12 cellular contexts compared by ENCODE assay signal in genomic region chr10:26216577-26216948, GRCh38. TPM values are rescaled to one million over a fixed set of nuclear protein-coding genes. Genes with fewer than 3 reads are reported as not detected.
DNase-seq lines count a peak whose midpoint lies in the region; ATAC-seq and TF ChIP-seq lines count a peak whose summit lies in the region.
"Had no signal": no experiment of that assay in that cellular context is flagged by ENCODE, and none has a peak within 500 bp of the region (broad histone marks: within the 10 kb centered on the region; RNA-seq: fewer than 3 reads in every experiment).

GAD2 (plus strand) TSS chr10:26216774; CDS start chr10:26216810, 36 bp downstream.

- POLR2A ChIA-PET in activated CD8-positive, alpha-beta T cell treated with anti-CD3 and anti-CD28 coated beads, Interleukin-2, amount 10 ng/mL, durations not matched to agents 7 days and 5 days (lab: Charles Lee): no interaction called here

- H3K4me1 Mint-ChIP-seq in activated naive CD4-positive, alpha-beta T cell treated with anti-CD3 and anti-CD28 coated beads for 36 hours (ENCODE audit: low read depth): peaks cover 40% of the 10 kb centered on the region
- peaks cover 35% of the 10 kb centered on the region for H3K4me1 Mint-ChIP-seq in activated CD8-positive, alpha-beta T cell treated with anti-CD3 and anti-CD28 coated beads, Interleukin-2, amount 10 ng/mL, durations not matched to agents 7 days and 5 days (ENCODE audit: low read depth)

- H3K4me3 Mint-ChIP-seq in activated naive CD4-positive, alpha-beta T cell treated with anti-CD3 and anti-CD28 coated beads for 36 hours: peak within 1 kb of the TSS; percentile 54
- peak within 1 kb of the TSS; percentile 32 for H3K4me3 Mint-ChIP-seq in activated CD8-positive, alpha-beta T cell treated with anti-CD3 and anti-CD28 coated beads, Interleukin-2, amount 10 ng/mL, durations not matched to agents 7 days and 5 days

- no peaks in the 10 kb centered on the region for H3K36me3 Mint-ChIP-seq in activated naive CD4-positive, alpha-beta T cell treated with anti-CD3 and anti-CD28 coated beads for 36 hours (ENCODE audit: low read depth)
- peaks cover 6% of the 10 kb centered on the region for H3K36me3 Mint-ChIP-seq in activated CD8-positive, alpha-beta T cell treated with anti-CD3 and anti-CD28 coated beads, Interleukin-2, amount 10 ng/mL, durations not matched to agents 7 days and 5 days (ENCODE audit: low read depth)

- no peak for TF ChIP-seq POLR2A in erythroblast (IDR thresholded peaks at IDR 0.05; ENCODE audit: low read length)

- CTCF ChIA-PET in activated naive CD4-positive, alpha-beta T cell treated with anti-CD3 and anti-CD28 coated beads for 36 hours (lab: Charles Lee): no interaction called here
- CTCF ChIA-PET in activated CD8-positive, alpha-beta T cell treated with anti-CD3 and anti-CD28 coated beads, Interleukin-2, amount 10 ng/mL, durations not matched to agents 7 days and 5 days (lab: Charles Lee): no interaction called here

- intact Hi-C loops in activated naive CD4-positive, alpha-beta T cell treated with anti-CD3 and anti-CD28 coated beads for 36 hours (cut with micrococcal nuclease): loop anchor here (2.0 to 10.0 kb wide), 4 partner anchors 228 to 468 kb away; no protein-coding TSS in a partner anchor

- DNase-seq in activated naive CD4-positive, alpha-beta T cell treated with anti-CD3 and anti-CD28 coated beads for 36 hours: no peak
- no peak for DNase-seq in activated naive CD4-positive, alpha-beta T cell treated with anti-CD3 and anti-CD28 coated beads, Interleukin-2, amount 50 U/mL, for 16 hours
- DNase-seq in activated CD8-positive, alpha-beta T cell treated with anti-CD3 and anti-CD28 coated beads, Interleukin-2, amount 10 ng/mL, durations not matched to agents 7 days and 5 days: no peak
- peak; percentile 17 for DNase-seq in iPS-NIHi11 (ENCODE audit: low spot score)
- no peak for DNase-seq in erythroblast (lab: John Stamatoyannopoulos, UW)
- no peak for DNase-seq in central memory CD4-positive, alpha-beta T cell
- no peak for DNase-seq in dermis blood vessel endothelial cell
- DNase-seq: NCI-H524 treated with DMSO at 0.1 percent for 48 hours had no signal

- H3K27me3 Mint-ChIP-seq in activated naive CD4-positive, alpha-beta T cell treated with anti-CD3 and anti-CD28 coated beads for 36 hours (ENCODE audit: low read depth): peaks cover 87% of the 10 kb centered on the region
- peaks cover 90% of the 10 kb centered on the region for H3K27me3 Mint-ChIP-seq in activated CD8-positive, alpha-beta T cell treated with anti-CD3 and anti-CD28 coated beads, Interleukin-2, amount 10 ng/mL, durations not matched to agents 7 days and 5 days (ENCODE audit: low read depth)

- no peaks in the 10 kb centered on the region for H3K9me3 Mint-ChIP-seq in activated naive CD4-positive, alpha-beta T cell treated with anti-CD3 and anti-CD28 coated beads for 36 hours
- H3K9me3 Mint-ChIP-seq in activated CD8-positive, alpha-beta T cell treated with anti-CD3 and anti-CD28 coated beads, Interleukin-2, amount 10 ng/mL, durations not matched to agents 7 days and 5 days (ENCODE audit: insufficient read depth): no peaks in the 10 kb centered on the region

- ATAC-seq in activated CD8-positive, alpha-beta T cell treated with anti-CD3 and anti-CD28 coated beads, Interleukin-2, amount 10 ng/mL, durations not matched to agents 7 days and 5 days: no peak

- no peak within 1 kb of the TSS for H3K27ac ChIP-seq in temporal lobe (ENCODE audit: low read depth, low read length)
- H3K27ac ChIP-seq: C4-2B had no signal

- no peak within 1 kb of the TSS for H3K27ac Mint-ChIP-seq in activated naive CD4-positive, alpha-beta T cell treated with anti-CD3 and anti-CD28 coated beads for 36 hours
- peak within 1 kb of the TSS; percentile 43 for H3K27ac Mint-ChIP-seq in activated CD8-positive, alpha-beta T cell treated with anti-CD3 and anti-CD28 coated beads, Interleukin-2, amount 10 ng/mL, durations not matched to agents 7 days and 5 days

RNA-seq across cellular contexts. Expression of gene GAD2, which starts in this region (rescaled TPM):
- not detected for total RNA-seq in activated naive CD4-positive, alpha-beta T cell treated with anti-CD3 and anti-CD28 coated beads for 36 hours
- total RNA-seq in activated CD8-positive, alpha-beta T cell treated with anti-CD3 and anti-CD28 coated beads, Interleukin-2, amount 10 ng/mL, durations not matched to agents 7 days and 5 days: not detected
- total RNA-seq in temporal lobe: 19.2 TPM
- total RNA-seq in dermis blood vessel endothelial cell: not detected in 2 replicates
- total RNA-seq: HT1080, pulmonary artery endothelial cell had no signal

Comparison
In these comparisons a context has a peak if more than half of its experiments do, and no peak if none do; other contexts are left out.
1. RNA of gene GAD2 (total RNA-seq): 19.2 TPM in temporal lobe (single experiment); not detected in activated naive CD4-positive, alpha-beta T cell treated with anti-CD3 and anti-CD28 coated beads for 36 hours, not detected in activated CD8-positive, alpha-beta T cell treated with anti-CD3 and anti-CD28 coated beads, Interleukin-2, amount 10 ng/mL, durations not matched to agents 7 days and 5 days and not detected in dermis blood vessel endothelial cell; every median in the first group is over 10 times any median in the second.